In genomic region chr17:35849469-35850348, GRCh38 we compare ENCODE assay signal across 8 cellular contexts. TPM values are rescaled to one million over a fixed set of nuclear protein-coding genes. Genes with fewer than 3 reads are reported as not detected.
DNase-seq lines count a peak whose midpoint lies in the region; ATAC-seq, FAIRE-seq and TF ChIP-seq lines count a peak whose summit lies in the region.

No MANE protein-coding gene starts in this region.

- TF ChIP-seq POLR2A in A549 (IDR thresholded peaks at IDR 0.05; ENCODE audit: low read length) (no peak), GM12892 (IDR thresholded peaks at IDR 0.05; ENCODE audit: low read depth, low read length) (no peak)

- peak; percentile 58 to 68; a peak in 4 of 5 replicates for TF ChIP-seq RAD21 in A549 (conservative IDR thresholded peaks at IDR 0.05 in 1 of 2, IDR thresholded peaks at IDR 0.05 in 1 of 2)

- FAIRE-seq in A549 (lab: Jason Lieb, UNC) (no peak), GM12892 (lab: Jason Lieb, UNC) (no peak)

- no peak overlapping the region for H3K4me3 ChIP-seq in A549

- DNase-seq in A549 (ENCODE audit: low read depth in 1 of 2, low spot score in 1 of 2) = peak; percentile 67 to 81
- DNase-seq in GM12892 (ENCODE audit: insufficient read length) = peak; percentile 28
- peak; percentile 49 for DNase-seq in NCI-H2196 (lab: John Stamatoyannopoulos, UW; ENCODE audit: unreplicated experiment)
- DNase-seq in activated CD4-positive, CD25-positive, alpha-beta regulatory T cell treated with anti-CD3 and anti-CD28 coated beads, Interleukin-2, amount 50 U/mL, for 16 hours (ENCODE audit: low read depth, low spot score) = peak; percentile 19
- DNase-seq in dedifferentiated amniotic fluid mesenchymal stem cell (ENCODE audit: extremely low spot score) = peak; percentile 25
- DNase-seq in lung microvascular endothelial cell (ENCODE audit: low read depth in 2 of 2) = peak; percentile 82 to 89
- peak; percentile 23 to 43 for DNase-seq in stimulated activated CD8-positive, alpha-beta memory T cell treated with anti-CD3 and anti-CD28 coated beads, Interleukin-4, amount 100 ng/mL, for 4 hours (ENCODE audit: low read depth in 2 of 2, low spot score in 1 of 2)

- H3K9me3 ChIP-seq in A549 = no peaks in the 10 kb centered on the region

- TF ChIP-seq EP300 in A549 (IDR thresholded peaks at IDR 0.05) = no peak

- 53% methylated on average over 7 of the region's 7 CpGs for WGBS in A549 (ENCODE audit: missing lambda C conversion rate)

- H3K27ac ChIP-seq in A549 = no peak overlapping the region

- CTCF ChIA-PET in A549 (lab: Yijun Ruan, JAX) = interaction anchor here (0.5 to 5.1 kb wide), 29 partner anchors 8 to 300 kb away, joined by 3 to 41 read pairs (median 4); partner anchors contain the start of genes CCL5 and HEATR9

- H3K4me1 ChIP-seq in A549 = no peaks in the 10 kb centered on the region

- peak; percentile 91 for TF ChIP-seq CTCF in A549 (IDR thresholded peaks at IDR 0.05)

- POLR2A ChIA-PET in A549 (lab: Yijun Ruan, JAX) = interaction anchor here (0.6 kb wide), 1 partner anchor 11 kb away, joined by 4 read pairs; no protein-coding TSS in a partner anchor

- ATAC-seq in A549 (peak; percentile 87 to 91), GM21367 (IDR thresholded peaks at IDR 0.05; ENCODE audit: unreplicated experiment) (no peak)

- H3K4me2 ChIP-seq in A549 = no peak overlapping the region

TF ChIP-seq in A549, 52 proteins besides CTCF, POLR2A, EP300 and RAD21:
- peak; percentile 43 for TF ChIP-seq SMC3 (IDR thresholded peaks at IDR 0.05)
- TF ChIP-seq NFE2L2 (conservative IDR thresholded peaks at IDR 0.05; ENCODE audit: low read length) = no peak
- 0 out of 5 replicates have a peak, but pooled peaks of 1 of the 2 experiments have one; percentile 18 for TF ChIP-seq JUN (IDR thresholded peaks at IDR 0.05)

RNA-seq across cellular contexts. Expression of gene HEATR9, which starts 19.0 kb away (rescaled TPM):
- polyA plus RNA-seq in A549 (2011; rRNA removed) = not detected in 2 replicates
- polyA plus RNA-seq in A549 (2012; cell fraction: cytosol; rRNA removed) = not detected in 2 replicates
- polyA plus RNA-seq in A549 (2012; cell fraction: nucleus; rRNA removed) = not detected in 2 replicates
- polyA plus RNA-seq in A549 (2017; fragmentation: RNase III; extraction: RNeasy Plus Mini Kit Qiagen cat#74134 plus additional on column Dnase treatment) = not detected in 3 replicates
- not detected in 2 replicates for polyA minus RNA-seq in A549 (2011; rRNA and poly(A)+ RNA removed)
- polyA plus RNA-seq in GM12892 (2012; ENCODE audit: missing spikeins) = not detected
- total RNA-seq in lung microvascular endothelial cell = not detected in 2 replicates

RNA-seq across cellular contexts. Expression of gene CCL5, which starts 30.5 kb away (rescaled TPM):
- 0.31 and 1.0 TPM in 2 replicates for polyA plus RNA-seq in A549 (2011; rRNA removed)
- polyA plus RNA-seq in A549 (2012; cell fraction: cytosol; rRNA removed) = 0.13 and 0.22 TPM in 2 replicates
- polyA plus RNA-seq in A549 (2012; cell fraction: nucleus; rRNA removed) = 0.10 TPM in 1 of 2 replicates, not detected in the other
- polyA plus RNA-seq in A549 (2017; fragmentation: RNase III; extraction: RNeasy Plus Mini Kit Qiagen cat#74134 plus additional on column Dnase treatment) = 0.12 to 0.17 TPM in 2 of 3 replicates, not detected in the other
- not detected in 2 replicates for polyA minus RNA-seq in A549 (2011; rRNA and poly(A)+ RNA removed)
- polyA plus RNA-seq in GM12892 (2012; ENCODE audit: missing spikeins) = 23.2 TPM
- 0.20 and 0.65 TPM in 2 replicates for total RNA-seq in lung microvascular endothelial cell

RNA-seq across cellular contexts. Expression of gene TAF15, which starts 40.4 kb away (rescaled TPM):
- polyA plus RNA-seq in A549 (2011; rRNA removed) = 130 and 213 TPM in 2 replicates
- polyA plus RNA-seq in A549 (2012; cell fraction: cytosol; rRNA removed) = 141 and 153 TPM in 2 replicates
- polyA plus RNA-seq in A549 (2012; cell fraction: nucleus; rRNA removed) = 63.3 and 107 TPM in 2 replicates
- 543 to 568 TPM (median 544 TPM) in 3 replicates for polyA plus RNA-seq in A549 (2017; fragmentation: RNase III; extraction: RNeasy Plus Mini Kit Qiagen cat#74134 plus additional on column Dnase treatment)
- 100 and 113 TPM in 2 replicates for polyA minus RNA-seq in A549 (2011; rRNA and poly(A)+ RNA removed)
- polyA plus RNA-seq in GM12892 (2012; ENCODE audit: missing spikeins) = 133 TPM
- total RNA-seq in lung microvascular endothelial cell = 54.5 and 65.7 TPM in 2 replicates

RNA-seq across cellular contexts. Expression of gene MMP28, which starts 54.3 kb away (rescaled TPM):
- polyA plus RNA-seq in A549 (2011; rRNA removed) = 6.7 and 7.1 TPM in 2 replicates
- 5.0 and 5.1 TPM in 2 replicates for polyA plus RNA-seq in A549 (2012; cell fraction: cytosol; rRNA removed)
- polyA plus RNA-seq in A549 (2012; cell fraction: nucleus; rRNA removed) = 4.7 and 7.1 TPM in 2 replicates
- 5.2 to 8.3 TPM (median 6.6 TPM) in 3 replicates for polyA plus RNA-seq in A549 (2017; fragmentation: RNase III; extraction: RNeasy Plus Mini Kit Qiagen cat#74134 plus additional on column Dnase treatment)
- 3.5 and 4.4 TPM in 2 replicates for polyA minus RNA-seq in A549 (2011; rRNA and poly(A)+ RNA removed)
- not detected for polyA plus RNA-seq in GM12892 (2012; ENCODE audit: missing spikeins)
- 0.40 and 0.87 TPM in 2 replicates for total RNA-seq in lung microvascular endothelial cell

Comparison
In these comparisons a context has a peak if more than half of its experiments do, and no peak if none do; other contexts are left out.
1. DNase-seq: peak in every context shown above with its lines; median percentile 86 in lung microvascular endothelial cell; 74 in A549; 49 in NCI-H2196; 33 in stimulated activated CD8-positive, alpha-beta memory T cell treated with anti-CD3 and anti-CD28 coated beads, Interleukin-4, amount 100 ng/mL, for 4 hours; 28 in GM12892; 25 in dedifferentiated amniotic fluid mesenchymal stem cell; 19 in activated CD4-positive, CD25-positive, alpha-beta regulatory T cell treated with anti-CD3 and anti-CD28 coated beads, Interleukin-2, amount 50 U/mL, for 16 hours.